Comparison of ENCODE assay signal across 2 cellular contexts in the genomic region with DNA sequence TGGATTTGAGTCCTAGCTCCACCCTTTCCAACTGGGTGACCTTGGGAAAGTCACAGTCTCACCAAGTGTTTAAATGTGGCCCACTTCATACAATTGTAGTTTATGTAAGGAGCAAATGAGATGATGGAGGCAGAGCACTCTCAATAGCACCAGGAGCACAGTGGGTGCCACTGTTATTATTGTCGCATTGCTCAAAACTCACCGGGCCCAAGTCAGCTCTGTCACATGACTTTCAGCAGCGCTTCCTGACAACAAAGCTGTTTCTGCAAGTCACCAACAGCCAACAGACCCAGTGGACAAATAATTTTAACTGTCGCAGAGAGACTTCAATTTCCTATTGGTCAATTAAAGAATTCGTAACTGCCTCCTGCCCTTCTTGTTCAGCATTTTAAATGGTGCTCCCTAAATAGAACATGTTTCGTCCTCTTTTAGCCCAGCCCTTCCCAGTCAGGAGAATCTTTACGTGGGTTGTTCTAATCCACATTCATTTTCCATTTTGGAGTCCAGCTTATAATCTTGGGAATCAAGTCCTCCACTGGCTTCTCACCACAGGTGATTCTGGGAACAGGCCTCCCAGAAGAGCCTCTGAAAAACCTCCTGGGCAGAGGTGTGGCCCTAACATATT.
TF ChIP-seq lines count a peak whose summit lies in the region.

No MANE protein-coding gene starts in this region.

TF ChIP-seq in GM23338, 12 proteins besides CTCF, POLR2A, EP300 and RAD21 (continued from another document and continues in another):
- TF ChIP-seq, protein P1, sequence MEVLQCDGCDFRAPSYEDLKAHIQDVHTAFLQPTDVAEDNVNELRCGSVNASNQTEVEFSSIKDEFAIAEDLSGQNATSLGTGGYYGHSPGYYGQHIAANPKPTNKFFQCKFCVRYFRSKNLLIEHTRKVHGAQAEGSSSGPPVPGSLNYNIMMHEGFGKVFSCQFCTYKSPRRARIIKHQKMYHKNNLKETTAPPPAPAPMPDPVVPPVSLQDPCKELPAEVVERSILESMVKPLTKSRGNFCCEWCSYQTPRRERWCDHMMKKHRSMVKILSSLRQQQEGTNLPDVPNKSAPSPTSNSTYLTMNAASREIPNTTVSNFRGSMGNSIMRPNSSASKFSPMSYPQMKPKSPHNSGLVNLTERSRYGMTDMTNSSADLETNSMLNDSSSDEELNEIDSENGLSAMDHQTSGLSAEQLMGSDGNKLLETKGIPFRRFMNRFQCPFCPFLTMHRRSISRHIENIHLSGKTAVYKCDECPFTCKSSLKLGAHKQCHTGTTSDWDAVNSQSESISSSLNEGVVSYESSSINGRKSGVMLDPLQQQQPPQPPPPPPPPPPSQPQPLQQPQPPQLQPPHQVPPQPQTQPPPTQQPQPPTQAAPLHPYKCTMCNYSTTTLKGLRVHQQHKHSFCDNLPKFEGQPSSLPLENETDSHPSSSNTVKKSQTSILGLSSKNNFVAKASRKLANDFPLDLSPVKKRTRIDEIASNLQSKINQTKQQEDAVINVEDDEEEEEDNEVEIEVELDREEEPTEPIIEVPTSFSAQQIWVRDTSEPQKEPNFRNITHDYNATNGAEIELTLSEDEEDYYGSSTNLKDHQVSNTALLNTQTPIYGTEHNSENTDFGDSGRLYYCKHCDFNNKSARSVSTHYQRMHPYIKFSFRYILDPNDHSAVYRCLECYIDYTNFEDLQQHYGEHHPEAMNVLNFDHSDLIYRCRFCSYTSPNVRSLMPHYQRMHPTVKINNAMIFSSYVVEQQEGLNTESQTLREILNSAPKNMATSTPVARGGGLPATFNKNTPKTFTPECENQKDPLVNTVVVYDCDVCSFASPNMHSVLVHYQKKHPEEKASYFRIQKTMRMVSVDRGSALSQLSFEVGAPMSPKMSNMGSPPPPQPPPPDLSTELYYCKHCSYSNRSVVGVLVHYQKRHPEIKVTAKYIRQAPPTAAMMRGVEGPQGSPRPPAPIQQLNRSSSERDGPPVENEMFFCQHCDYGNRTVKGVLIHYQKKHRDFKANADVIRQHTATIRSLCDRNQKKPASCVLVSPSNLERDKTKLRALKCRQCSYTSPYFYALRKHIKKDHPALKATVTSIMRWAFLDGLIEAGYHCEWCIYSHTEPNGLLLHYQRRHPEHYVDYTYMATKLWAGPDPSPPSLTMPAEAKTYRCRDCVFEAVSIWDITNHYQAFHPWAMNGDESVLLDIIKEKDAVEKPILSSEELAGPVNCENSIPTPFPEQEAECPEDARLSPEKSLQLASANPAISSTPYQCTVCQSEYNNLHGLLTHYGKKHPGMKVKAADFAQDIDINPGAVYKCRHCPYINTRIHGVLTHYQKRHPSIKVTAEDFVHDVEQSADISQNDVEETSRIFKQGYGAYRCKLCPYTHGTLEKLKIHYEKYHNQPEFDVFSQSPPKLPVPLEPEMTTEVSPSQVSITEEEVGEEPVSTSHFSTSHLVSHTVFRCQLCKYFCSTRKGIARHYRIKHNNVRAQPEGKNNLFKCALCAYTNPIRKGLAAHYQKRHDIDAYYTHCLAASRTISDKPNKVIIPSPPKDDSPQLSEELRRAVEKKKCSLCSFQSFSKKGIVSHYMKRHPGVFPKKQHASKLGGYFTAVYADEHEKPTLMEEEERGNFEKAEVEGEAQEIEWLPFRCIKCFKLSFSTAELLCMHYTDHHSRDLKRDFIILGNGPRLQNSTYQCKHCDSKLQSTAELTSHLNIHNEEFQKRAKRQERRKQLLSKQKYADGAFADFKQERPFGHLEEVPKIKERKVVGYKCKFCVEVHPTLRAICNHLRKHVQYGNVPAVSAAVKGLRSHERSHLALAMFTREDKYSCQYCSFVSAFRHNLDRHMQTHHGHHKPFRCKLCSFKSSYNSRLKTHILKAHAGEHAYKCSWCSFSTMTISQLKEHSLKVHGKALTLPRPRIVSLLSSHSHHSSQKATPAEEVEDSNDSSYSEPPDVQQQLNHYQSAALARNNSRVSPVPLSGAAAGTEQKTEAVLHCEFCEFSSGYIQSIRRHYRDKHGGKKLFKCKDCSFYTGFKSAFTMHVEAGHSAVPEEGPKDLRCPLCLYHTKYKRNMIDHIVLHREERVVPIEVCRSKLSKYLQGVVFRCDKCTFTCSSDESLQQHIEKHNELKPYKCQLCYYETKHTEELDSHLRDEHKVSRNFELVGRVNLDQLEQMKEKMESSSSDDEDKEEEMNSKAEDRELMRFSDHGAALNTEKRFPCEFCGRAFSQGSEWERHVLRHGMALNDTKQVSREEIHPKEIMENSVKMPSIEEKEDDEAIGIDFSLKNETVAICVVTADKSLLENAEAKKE (CRISPR knock-in tag; IDR thresholded peaks at IDR 0.05) = no peak
- TF ChIP-seq EZH2phosphoT487 (IDR thresholded peaks at IDR 0.05; ENCODE audit: unreplicated experiment) = no peak
- TF ChIP-seq, protein P2, sequence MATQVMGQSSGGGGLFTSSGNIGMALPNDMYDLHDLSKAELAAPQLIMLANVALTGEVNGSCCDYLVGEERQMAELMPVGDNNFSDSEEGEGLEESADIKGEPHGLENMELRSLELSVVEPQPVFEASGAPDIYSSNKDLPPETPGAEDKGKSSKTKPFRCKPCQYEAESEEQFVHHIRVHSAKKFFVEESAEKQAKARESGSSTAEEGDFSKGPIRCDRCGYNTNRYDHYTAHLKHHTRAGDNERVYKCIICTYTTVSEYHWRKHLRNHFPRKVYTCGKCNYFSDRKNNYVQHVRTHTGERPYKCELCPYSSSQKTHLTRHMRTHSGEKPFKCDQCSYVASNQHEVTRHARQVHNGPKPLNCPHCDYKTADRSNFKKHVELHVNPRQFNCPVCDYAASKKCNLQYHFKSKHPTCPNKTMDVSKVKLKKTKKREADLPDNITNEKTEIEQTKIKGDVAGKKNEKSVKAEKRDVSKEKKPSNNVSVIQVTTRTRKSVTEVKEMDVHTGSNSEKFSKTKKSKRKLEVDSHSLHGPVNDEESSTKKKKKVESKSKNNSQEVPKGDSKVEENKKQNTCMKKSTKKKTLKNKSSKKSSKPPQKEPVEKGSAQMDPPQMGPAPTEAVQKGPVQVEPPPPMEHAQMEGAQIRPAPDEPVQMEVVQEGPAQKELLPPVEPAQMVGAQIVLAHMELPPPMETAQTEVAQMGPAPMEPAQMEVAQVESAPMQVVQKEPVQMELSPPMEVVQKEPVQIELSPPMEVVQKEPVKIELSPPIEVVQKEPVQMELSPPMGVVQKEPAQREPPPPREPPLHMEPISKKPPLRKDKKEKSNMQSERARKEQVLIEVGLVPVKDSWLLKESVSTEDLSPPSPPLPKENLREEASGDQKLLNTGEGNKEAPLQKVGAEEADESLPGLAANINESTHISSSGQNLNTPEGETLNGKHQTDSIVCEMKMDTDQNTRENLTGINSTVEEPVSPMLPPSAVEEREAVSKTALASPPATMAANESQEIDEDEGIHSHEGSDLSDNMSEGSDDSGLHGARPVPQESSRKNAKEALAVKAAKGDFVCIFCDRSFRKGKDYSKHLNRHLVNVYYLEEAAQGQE (IDR thresholded peaks at IDR 0.05; ENCODE audit: unreplicated experiment) = no peak
- no peak for TF ChIP-seq EZH2 (IDR thresholded peaks at IDR 0.05; ENCODE audit: low read depth, unreplicated experiment)
- no peak for TF ChIP-seq ZNF114 (CRISPR knock-in tag; IDR thresholded peaks at IDR 0.05)
- no peak for TF ChIP-seq ZNF331 (CRISPR knock-in tag; IDR thresholded peaks at IDR 0.05; ENCODE audit: low read depth)
- TF ChIP-seq NANOG (IDR thresholded peaks at IDR 0.05; ENCODE audit: borderline replicate concordance) = no peak
- TF ChIP-seq CREB1 (CRISPR knock-in tag; IDR thresholded peaks at IDR 0.05; ENCODE audit: low read depth) = no peak

TF ChIP-seq in K562, 482 proteins besides CTCF, POLR2A, EP300 and RAD21 (continued from another document and continues in another):
- TF ChIP-seq, protein P3, sequence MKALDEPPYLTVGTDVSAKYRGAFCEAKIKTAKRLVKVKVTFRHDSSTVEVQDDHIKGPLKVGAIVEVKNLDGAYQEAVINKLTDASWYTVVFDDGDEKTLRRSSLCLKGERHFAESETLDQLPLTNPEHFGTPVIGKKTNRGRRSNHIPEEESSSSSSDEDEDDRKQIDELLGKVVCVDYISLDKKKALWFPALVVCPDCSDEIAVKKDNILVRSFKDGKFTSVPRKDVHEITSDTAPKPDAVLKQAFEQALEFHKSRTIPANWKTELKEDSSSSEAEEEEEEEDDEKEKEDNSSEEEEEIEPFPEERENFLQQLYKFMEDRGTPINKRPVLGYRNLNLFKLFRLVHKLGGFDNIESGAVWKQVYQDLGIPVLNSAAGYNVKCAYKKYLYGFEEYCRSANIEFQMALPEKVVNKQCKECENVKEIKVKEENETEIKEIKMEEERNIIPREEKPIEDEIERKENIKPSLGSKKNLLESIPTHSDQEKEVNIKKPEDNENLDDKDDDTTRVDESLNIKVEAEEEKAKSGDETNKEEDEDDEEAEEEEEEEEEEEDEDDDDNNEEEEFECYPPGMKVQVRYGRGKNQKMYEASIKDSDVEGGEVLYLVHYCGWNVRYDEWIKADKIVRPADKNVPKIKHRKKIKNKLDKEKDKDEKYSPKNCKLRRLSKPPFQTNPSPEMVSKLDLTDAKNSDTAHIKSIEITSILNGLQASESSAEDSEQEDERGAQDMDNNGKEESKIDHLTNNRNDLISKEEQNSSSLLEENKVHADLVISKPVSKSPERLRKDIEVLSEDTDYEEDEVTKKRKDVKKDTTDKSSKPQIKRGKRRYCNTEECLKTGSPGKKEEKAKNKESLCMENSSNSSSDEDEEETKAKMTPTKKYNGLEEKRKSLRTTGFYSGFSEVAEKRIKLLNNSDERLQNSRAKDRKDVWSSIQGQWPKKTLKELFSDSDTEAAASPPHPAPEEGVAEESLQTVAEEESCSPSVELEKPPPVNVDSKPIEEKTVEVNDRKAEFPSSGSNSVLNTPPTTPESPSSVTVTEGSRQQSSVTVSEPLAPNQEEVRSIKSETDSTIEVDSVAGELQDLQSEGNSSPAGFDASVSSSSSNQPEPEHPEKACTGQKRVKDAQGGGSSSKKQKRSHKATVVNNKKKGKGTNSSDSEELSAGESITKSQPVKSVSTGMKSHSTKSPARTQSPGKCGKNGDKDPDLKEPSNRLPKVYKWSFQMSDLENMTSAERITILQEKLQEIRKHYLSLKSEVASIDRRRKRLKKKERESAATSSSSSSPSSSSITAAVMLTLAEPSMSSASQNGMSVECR (CRISPR knock-in tag; IDR thresholded peaks at IDR 0.05) = no peak
- TF ChIP-seq, protein P4, sequence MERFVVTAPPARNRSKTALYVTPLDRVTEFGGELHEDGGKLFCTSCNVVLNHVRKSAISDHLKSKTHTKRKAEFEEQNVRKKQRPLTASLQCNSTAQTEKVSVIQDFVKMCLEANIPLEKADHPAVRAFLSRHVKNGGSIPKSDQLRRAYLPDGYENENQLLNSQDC (CRISPR knock-in tag; IDR thresholded peaks at IDR 0.05) = no peak
- TF ChIP-seq NFIC (IDR thresholded peaks at IDR 0.05) = no peak
- no peak for TF ChIP-seq ZFPM2 (CRISPR knock-in tag; IDR thresholded peaks at IDR 0.05)
- TF ChIP-seq KHSRP (IDR thresholded peaks at IDR 0.05) = no peak
- TF ChIP-seq PHF21A (IDR thresholded peaks at IDR 0.05; ENCODE audit: borderline replicate concordance, low read depth) = no peak
- TF ChIP-seq ZNF354B (CRISPR knock-in tag; IDR thresholded peaks at IDR 0.05) = 0 out of 2 replicates have a peak, but pooled peaks have one; percentile 1
- TF ChIP-seq ZNF12 (CRISPR knock-in tag; IDR thresholded peaks at IDR 0.05) = no peak
- TF ChIP-seq ZNF717 (CRISPR knock-in tag; IDR thresholded peaks at IDR 0.05) = no peak
- TF ChIP-seq ELF1 (tag; IDR thresholded peaks at IDR 0.05) = no peak
- no peak for TF ChIP-seq ETS2 (tag; IDR thresholded peaks at IDR 0.05; ENCODE audit: borderline replicate concordance, poor library complexity, severe bottlenecking)
- TF ChIP-seq, protein P5, sequence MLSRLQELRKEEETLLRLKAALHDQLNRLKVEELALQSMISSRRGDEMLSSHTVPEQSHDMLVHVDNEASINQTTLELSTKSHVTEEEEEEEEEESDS (CRISPR knock-in tag; IDR thresholded peaks at IDR 0.05) = no peak
- TF ChIP-seq, protein P6, sequence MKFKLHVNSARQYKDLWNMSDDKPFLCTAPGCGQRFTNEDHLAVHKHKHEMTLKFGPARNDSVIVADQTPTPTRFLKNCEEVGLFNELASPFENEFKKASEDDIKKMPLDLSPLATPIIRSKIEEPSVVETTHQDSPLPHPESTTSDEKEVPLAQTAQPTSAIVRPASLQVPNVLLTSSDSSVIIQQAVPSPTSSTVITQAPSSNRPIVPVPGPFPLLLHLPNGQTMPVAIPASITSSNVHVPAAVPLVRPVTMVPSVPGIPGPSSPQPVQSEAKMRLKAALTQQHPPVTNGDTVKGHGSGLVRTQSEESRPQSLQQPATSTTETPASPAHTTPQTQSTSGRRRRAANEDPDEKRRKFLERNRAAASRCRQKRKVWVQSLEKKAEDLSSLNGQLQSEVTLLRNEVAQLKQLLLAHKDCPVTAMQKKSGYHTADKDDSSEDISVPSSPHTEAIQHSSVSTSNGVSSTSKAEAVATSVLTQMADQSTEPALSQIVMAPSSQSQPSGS (CRISPR knock-in tag; IDR thresholded peaks at IDR 0.05) = no peak
- TF ChIP-seq CHD4 (IDR thresholded peaks at IDR 0.05; ENCODE audit: insufficient read depth, insufficient replicate concordance, low read depth, low read length, poor library complexity, severe bottlenecking) = no peak
- no peak for TF ChIP-seq TEAD2 (tag; IDR thresholded peaks at IDR 0.05)
- TF ChIP-seq, protein P7, sequence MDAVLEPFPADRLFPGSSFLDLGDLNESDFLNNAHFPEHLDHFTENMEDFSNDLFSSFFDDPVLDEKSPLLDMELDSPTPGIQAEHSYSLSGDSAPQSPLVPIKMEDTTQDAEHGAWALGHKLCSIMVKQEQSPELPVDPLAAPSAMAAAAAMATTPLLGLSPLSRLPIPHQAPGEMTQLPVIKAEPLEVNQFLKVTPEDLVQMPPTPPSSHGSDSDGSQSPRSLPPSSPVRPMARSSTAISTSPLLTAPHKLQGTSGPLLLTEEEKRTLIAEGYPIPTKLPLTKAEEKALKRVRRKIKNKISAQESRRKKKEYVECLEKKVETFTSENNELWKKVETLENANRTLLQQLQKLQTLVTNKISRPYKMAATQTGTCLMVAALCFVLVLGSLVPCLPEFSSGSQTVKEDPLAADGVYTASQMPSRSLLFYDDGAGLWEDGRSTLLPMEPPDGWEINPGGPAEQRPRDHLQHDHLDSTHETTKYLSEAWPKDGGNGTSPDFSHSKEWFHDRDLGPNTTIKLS (IDR thresholded peaks at IDR 0.05; ENCODE audit: borderline replicate concordance, low read depth) = no peak
- TF ChIP-seq ZNF133 (CRISPR knock-in tag; IDR thresholded peaks at IDR 0.05) = no peak
- TF ChIP-seq ZNF707 (CRISPR knock-in tag; conservative IDR thresholded peaks at IDR 0.05) = no peak
- TF ChIP-seq, protein P8, sequence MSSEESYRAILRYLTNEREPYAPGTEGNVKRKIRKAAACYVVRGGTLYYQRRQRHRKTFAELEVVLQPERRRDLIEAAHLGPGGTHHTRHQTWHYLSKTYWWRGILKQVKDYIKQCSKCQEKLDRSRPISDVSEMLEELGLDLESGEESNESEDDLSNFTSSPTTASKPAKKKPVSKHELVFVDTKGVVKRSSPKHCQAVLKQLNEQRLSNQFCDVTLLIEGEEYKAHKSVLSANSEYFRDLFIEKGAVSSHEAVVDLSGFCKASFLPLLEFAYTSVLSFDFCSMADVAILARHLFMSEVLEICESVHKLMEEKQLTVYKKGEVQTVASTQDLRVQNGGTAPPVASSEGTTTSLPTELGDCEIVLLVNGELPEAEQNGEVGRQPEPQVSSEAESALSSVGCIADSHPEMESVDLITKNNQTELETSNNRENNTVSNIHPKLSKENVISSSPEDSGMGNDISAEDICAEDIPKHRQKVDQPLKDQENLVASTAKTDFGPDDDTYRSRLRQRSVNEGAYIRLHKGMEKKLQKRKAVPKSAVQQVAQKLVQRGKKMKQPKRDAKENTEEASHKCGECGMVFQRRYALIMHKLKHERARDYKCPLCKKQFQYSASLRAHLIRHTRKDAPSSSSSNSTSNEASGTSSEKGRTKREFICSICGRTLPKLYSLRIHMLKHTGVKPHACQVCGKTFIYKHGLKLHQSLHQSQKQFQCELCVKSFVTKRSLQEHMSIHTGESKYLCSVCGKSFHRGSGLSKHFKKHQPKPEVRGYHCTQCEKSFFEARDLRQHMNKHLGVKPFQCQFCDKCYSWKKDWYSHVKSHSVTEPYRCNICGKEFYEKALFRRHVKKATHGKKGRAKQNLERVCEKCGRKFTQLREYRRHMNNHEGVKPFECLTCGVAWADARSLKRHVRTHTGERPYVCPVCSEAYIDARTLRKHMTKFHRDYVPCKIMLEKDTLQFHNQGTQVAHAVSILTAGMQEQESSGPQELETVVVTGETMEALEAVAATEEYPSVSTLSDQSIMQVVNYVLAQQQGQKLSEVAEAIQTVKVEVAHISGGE (CRISPR knock-in tag; IDR thresholded peaks at IDR 0.05) = no peak
- TF ChIP-seq ZKSCAN3 (CRISPR knock-in tag; IDR thresholded peaks at IDR 0.05) = no peak
- TF ChIP-seq MAFG (tag; conservative IDR thresholded peaks at IDR 0.05) = peak; percentile 87
- no peak for TF ChIP-seq FOXK2 (conservative IDR thresholded peaks at IDR 0.05 in 1 of 2, IDR thresholded peaks at IDR 0.05 in 1 of 2; ENCODE audit: low read depth in 2 of 2)
